ENCODE assay signal across 1 cellular context in genomic region chr16:3873482-3874173, GRCh38.
TF ChIP-seq lines count a peak whose summit lies in the region.

No MANE protein-coding gene starts in this region.

TF ChIP-seq in HEK293, 187 proteins besides CTCF, POLR2A, EP300 and RAD21 (continued from another document):
- no peak for TF ChIP-seq ZNF23 (tag by site-specific recombination; IDR thresholded peaks at IDR 0.05; ENCODE audit: borderline replicate concordance)
- no peak for TF ChIP-seq YY1 (tag by site-specific recombination; IDR thresholded peaks at IDR 0.05)
- TF ChIP-seq ZNF561 (tag by site-specific recombination; IDR thresholded peaks at IDR 0.05; ENCODE audit: borderline replicate concordance) = no peak
